Comparison of ENCODE assay signal across 27 cellular contexts in the genomic region with DNA sequence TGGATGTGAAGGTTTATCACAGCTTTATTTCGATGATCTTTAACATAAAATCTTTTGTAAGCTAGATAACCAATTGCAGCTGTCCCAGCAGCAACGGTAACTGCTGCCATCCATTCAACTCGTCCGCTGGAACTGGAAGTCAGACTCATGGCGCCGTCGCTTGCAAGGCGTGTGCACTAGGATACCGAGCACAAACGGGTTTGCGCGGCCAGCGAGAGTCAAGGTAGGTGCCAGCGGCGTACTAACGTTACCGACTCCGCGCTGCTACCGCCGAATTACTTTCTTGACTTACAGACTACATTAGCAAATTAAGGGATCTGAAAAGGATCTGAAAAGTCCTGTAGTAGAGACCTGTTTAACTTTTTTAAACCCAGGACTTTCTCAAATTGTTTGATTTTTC.
"Had no signal": no experiment of that assay in that cellular context is flagged by ENCODE, and none has a peak within 500 bp of the region (broad histone marks: within the 10 kb centered on the region; RNA-seq: fewer than 3 reads in every experiment).

No MANE protein-coding gene starts in this region.

- H3K9me3 ChIP-seq: esophagus squamous epithelium, gastrocnemius medialis, heart right ventricle, left lung, lower lobe of right lung had no signal

- H3K27me3 ChIP-seq: dorsolateral prefrontal cortex, esophagus squamous epithelium, gastrocnemius medialis, heart right ventricle, left lung had no signal

- H3K36me3 Mint-ChIP-seq: mesothelial cell of epicardium had no signal

- FAIRE-seq: colon, endometrium, islet of Langerhans, keratinocyte had no signal

- H3K4me1 ChIP-seq: esophagus squamous epithelium, left lung, lower lobe of right lung had no signal

- DNase-seq: dermis blood vessel endothelial cell; dorsolateral prefrontal cortex; effector CD4-positive, alpha-beta T cell; effector memory CD4-positive, alpha-beta T cell; endodermal cell; erythroblast; esophagus squamous epithelium; foreskin fibroblast; foreskin melanocyte; gastrocnemius medialis; glutamatergic neuron; head of caudate nucleus; heart right ventricle; hippocampal formation; left cardiac atrium; left lung; left ventricle myocardium superior; lower lobe of right lung; mesenchymal stem cell had no signal

- H3K4me3 Mint-ChIP-seq: endodermal cell, mesothelial cell of epicardium had no signal

- ATAC-seq: esophagus mucosa, gastrocnemius medialis, heart right ventricle, left cardiac atrium, left lung, left ventricle myocardium superior, lower lobe of right lung had no signal

- H3K27ac ChIP-seq: coronary artery, dorsolateral prefrontal cortex, epithelial cell of prostate, esophagus squamous epithelium, gastrocnemius medialis, heart right ventricle, left lung, lower lobe of right lung had no signal

- H3K4me3 ChIP-seq: coronary artery, dorsolateral prefrontal cortex, esophagus squamous epithelium, gastrocnemius medialis, heart right ventricle, left lung, lower lobe of right lung had no signal

- H3K36me3 ChIP-seq: esophagus squamous epithelium, gastrocnemius medialis, heart right ventricle, left lung, lower lobe of right lung had no signal

- H3K27ac Mint-ChIP-seq: endodermal cell, mesothelial cell of epicardium had no signal
